Comparison of ENCODE assay signal across 1 cellular context in the genomic region with DNA sequence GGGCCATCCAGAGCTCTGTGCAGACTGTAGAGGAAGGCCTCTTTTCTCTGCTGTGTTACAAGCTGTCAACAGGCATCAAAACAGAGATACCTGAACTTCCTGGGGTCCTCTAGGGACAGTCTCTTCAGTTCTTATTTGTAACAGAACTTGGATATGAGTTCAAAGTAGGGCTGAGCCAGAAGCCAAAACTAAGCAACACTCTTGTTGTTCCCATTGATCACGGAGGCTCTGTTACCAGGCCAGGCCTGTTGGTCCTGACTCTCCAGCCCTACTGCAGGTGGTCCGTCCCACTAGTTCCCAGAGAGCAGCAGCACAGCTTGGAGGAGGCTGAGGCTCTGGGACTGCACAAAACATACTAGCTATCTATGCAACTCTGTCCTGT.
A peak's percentile ranks its signal among the peaks of the same experiment; 100 is the strongest.
TF ChIP-seq lines count a peak whose summit lies in the region.

No MANE protein-coding gene starts in this region.

TF ChIP-seq in HepG2, 621 proteins besides CTCF, POLR2A, EP300 and RAD21 (continued from another document):
- TF ChIP-seq, protein P1, sequence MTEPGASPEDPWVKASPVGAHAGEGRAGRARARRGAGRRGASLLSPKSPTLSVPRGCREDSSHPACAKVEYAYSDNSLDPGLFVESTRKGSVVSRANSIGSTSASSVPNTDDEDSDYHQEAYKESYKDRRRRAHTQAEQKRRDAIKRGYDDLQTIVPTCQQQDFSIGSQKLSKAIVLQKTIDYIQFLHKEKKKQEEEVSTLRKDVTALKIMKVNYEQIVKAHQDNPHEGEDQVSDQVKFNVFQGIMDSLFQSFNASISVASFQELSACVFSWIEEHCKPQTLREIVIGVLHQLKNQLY (CRISPR knock-in tag; IDR thresholded peaks at IDR 0.05) = no peak
- TF ChIP-seq SYNCRIP (IDR thresholded peaks at IDR 0.05; ENCODE audit: insufficient read depth, low read depth, low read length) = no peak
- no peak for TF ChIP-seq HMGXB3 (CRISPR knock-in tag; IDR thresholded peaks at IDR 0.05; ENCODE audit: borderline replicate concordance)
- no peak for TF ChIP-seq TP53 (CRISPR knock-in tag; conservative IDR thresholded peaks at IDR 0.05)
- no peak for TF ChIP-seq ZNF18 (CRISPR knock-in tag; IDR thresholded peaks at IDR 0.05; ENCODE audit: insufficient replicate concordance)
- no peak for TF ChIP-seq KDM3A (CRISPR knock-in tag; IDR thresholded peaks at IDR 0.05; ENCODE audit: low read depth)
- TF ChIP-seq SETDB1 (CRISPR knock-in tag; IDR thresholded peaks at IDR 0.05; ENCODE audit: borderline replicate concordance) = no peak
- peak; percentile 66; the same call in 1 of the 2 replicates for TF ChIP-seq ZNF274 (CRISPR knock-in tag; IDR thresholded peaks at IDR 0.05)
- TF ChIP-seq NFATC3 (CRISPR knock-in tag; IDR thresholded peaks at IDR 0.05) = 0 out of 2 replicates have a peak, but pooled peaks have one; percentile 7
